In genomic region chr1:206745301-206745700, GRCh38 we compare ENCODE assay signal across 28 cellular contexts. TPM values are rescaled to one million over a fixed set of nuclear protein-coding genes. Genes with fewer than 3 reads are reported as not detected.
"Had no signal": no experiment of that assay in that cellular context is flagged by ENCODE, and none has a peak within 500 bp of the region (broad histone marks: within the 10 kb centered on the region; RNA-seq: fewer than 3 reads in every experiment).

No MANE protein-coding gene starts in this region.

- H3K9me3 Mint-ChIP-seq: activated B cell treated with CpG ODN at 0.5 μM for 24 hours; activated CD4-positive, alpha-beta memory T cell treated with anti-CD3 and anti-CD28 coated beads, Interleukin-2, amount 10 ng/mL, durations not matched to agents 7 days and 5 days; brain; central memory CD8-positive, alpha-beta T cell; IgD-negative memory B cell; T-helper 1 cell treated with Interleukin-12 subunit alpha and Interleukin-12 subunit beta and Interleukin-4 antibody, amounts not matched to agents 30 μg/mL and 1 μg/mL, for 36 hours had no signal

- H3K9ac ChIP-seq: KMS-11 had no signal

- H3K27me3 Mint-ChIP-seq: activated B cell treated with CpG ODN at 0.5 μM for 24 hours; central memory CD8-positive, alpha-beta T cell had no signal

- H3K36me3 Mint-ChIP-seq: brain had no signal

- H3K27ac ChIP-seq: KMS-11, SJSA1 had no signal

- H3K4me1 Mint-ChIP-seq: brain had no signal

- H3K27me3 ChIP-seq: SJSA1 had no signal

- H3K4me3 ChIP-seq: SJSA1 had no signal

- DNase-seq: activated B cell treated with CpG ODN at 0.5 μM for 24 hours; activated CD4-positive, alpha-beta T cell treated with anti-CD3 and anti-CD28 coated beads, Interleukin-2, amount 50 U/mL, for 1 hour; activated CD8-positive, alpha-beta memory T cell treated with anti-CD3 and anti-CD28 coated beads, Interleukin-2, amount 50 U/mL, for 48 hours; activated effector memory CD4-positive, alpha-beta T cell treated with Interleukin-2 at 50 U/mL for 16 hours; activated naive CD4-positive, alpha-beta T cell; activated T-cell treated with anti-CD3 and anti-CD28 coated beads, Interleukin-2, amount 50 U/mL, for 1 hour; amniotic stem cell; NCI-H1105; NCI-H1436; NCI-H1694 treated with DMSO at 0.1 percent for 48 hours; NCI-H2081; NCI-H446; NCI-H524; PC-3; SHP77; SW 1271; T1000 had no signal

- H3K9me3 ChIP-seq: SJSA1 had no signal

- ATAC-seq: PC-3 had no signal

- H3K4me2 ChIP-seq: KMS-11 had no signal

- H3K36me3 ChIP-seq: SJSA1 had no signal

- H3K27ac Mint-ChIP-seq: activated CD4-positive, alpha-beta memory T cell treated with anti-CD3 and anti-CD28 coated beads, Interleukin-2, amount 10 ng/mL, durations not matched to agents 7 days and 5 days; activated CD4-positive, alpha-beta T cell treated with anti-CD3 and anti-CD28 coated beads for 36 hours; brain; IgD-negative memory B cell; T-helper 1 cell treated with Interleukin-12 subunit alpha and Interleukin-12 subunit beta and Interleukin-4 antibody, amounts not matched to agents 30 μg/mL and 1 μg/mL, for 36 hours had no signal

- H3K4me3 Mint-ChIP-seq: activated B cell treated with CpG ODN at 0.5 μM for 24 hours; activated CD4-positive, alpha-beta memory T cell treated with anti-CD3 and anti-CD28 coated beads, Interleukin-2, amount 10 ng/mL, durations not matched to agents 7 days and 5 days; activated CD4-positive, alpha-beta T cell treated with anti-CD3 and anti-CD28 coated beads for 36 hours; brain; central memory CD8-positive, alpha-beta T cell; IgD-negative memory B cell; T-helper 1 cell treated with Interleukin-12 subunit alpha and Interleukin-12 subunit beta and Interleukin-4 antibody, amounts not matched to agents 30 μg/mL and 1 μg/mL, for 36 hours had no signal

RNA-seq across cellular contexts. Expression of gene IL19, which starts 25.3 kb away (rescaled TPM):
- total RNA-seq: activated B cell treated with CpG ODN at 0.5 μM for 24 hours; activated CD4-positive, alpha-beta memory T cell treated with anti-CD3 and anti-CD28 coated beads, Interleukin-2, amount 10 ng/mL, durations not matched to agents 7 days and 5 days; activated CD4-positive, alpha-beta T cell treated with anti-CD3 and anti-CD28 coated beads for 36 hours; activated CD8-positive, alpha-beta memory T cell treated with anti-CD3 and anti-CD28 coated beads for 36 hours; MCF 10A; PC-3; SJSA1 had no signal
- polyA plus RNA-seq: IgD-negative memory B cell had no signal

RNA-seq across cellular contexts. Expression of gene IL10, which starts 27.0 kb away (rescaled TPM):
- total RNA-seq: astrocyte, MCF 10A, PC-3, SJSA1 had no signal
